Comparison of ENCODE assay signal across 1 cellular context in genomic region chr16:30445408-30446202, GRCh38.
A peak's percentile ranks its signal among the peaks of the same experiment; 100 is the strongest.
TF ChIP-seq lines count a peak whose summit lies in the region.

A gene with protein sequence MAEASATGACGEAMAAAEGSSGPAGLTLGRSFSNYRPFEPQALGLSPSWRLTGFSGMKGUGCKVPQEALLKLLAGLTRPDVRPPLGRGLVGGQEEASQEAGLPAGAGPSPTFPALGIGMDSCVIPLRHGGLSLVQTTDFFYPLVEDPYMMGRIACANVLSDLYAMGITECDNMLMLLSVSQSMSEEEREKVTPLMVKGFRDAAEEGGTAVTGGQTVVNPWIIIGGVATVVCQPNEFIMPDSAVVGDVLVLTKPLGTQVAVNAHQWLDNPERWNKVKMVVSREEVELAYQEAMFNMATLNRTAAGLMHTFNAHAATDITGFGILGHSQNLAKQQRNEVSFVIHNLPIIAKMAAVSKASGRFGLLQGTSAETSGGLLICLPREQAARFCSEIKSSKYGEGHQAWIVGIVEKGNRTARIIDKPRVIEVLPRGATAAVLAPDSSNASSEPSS (minus strand): TSS chr16:30445874. CDS start chr16:30445727, 147 bp downstream.

TF ChIP-seq in K562, 482 proteins besides CTCF, POLR2A, EP300 and RAD21 (continued from another document and continues in another):
- TF ChIP-seq, protein P1, sequence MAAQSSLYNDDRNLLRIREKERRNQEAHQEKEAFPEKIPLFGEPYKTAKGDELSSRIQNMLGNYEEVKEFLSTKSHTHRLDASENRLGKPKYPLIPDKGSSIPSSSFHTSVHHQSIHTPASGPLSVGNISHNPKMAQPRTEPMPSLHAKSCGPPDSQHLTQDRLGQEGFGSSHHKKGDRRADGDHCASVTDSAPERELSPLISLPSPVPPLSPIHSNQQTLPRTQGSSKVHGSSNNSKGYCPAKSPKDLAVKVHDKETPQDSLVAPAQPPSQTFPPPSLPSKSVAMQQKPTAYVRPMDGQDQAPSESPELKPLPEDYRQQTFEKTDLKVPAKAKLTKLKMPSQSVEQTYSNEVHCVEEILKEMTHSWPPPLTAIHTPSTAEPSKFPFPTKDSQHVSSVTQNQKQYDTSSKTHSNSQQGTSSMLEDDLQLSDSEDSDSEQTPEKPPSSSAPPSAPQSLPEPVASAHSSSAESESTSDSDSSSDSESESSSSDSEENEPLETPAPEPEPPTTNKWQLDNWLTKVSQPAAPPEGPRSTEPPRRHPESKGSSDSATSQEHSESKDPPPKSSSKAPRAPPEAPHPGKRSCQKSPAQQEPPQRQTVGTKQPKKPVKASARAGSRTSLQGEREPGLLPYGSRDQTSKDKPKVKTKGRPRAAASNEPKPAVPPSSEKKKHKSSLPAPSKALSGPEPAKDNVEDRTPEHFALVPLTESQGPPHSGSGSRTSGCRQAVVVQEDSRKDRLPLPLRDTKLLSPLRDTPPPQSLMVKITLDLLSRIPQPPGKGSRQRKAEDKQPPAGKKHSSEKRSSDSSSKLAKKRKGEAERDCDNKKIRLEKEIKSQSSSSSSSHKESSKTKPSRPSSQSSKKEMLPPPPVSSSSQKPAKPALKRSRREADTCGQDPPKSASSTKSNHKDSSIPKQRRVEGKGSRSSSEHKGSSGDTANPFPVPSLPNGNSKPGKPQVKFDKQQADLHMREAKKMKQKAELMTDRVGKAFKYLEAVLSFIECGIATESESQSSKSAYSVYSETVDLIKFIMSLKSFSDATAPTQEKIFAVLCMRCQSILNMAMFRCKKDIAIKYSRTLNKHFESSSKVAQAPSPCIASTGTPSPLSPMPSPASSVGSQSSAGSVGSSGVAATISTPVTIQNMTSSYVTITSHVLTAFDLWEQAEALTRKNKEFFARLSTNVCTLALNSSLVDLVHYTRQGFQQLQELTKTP (IDR thresholded peaks at IDR 0.05; ENCODE audit: low read depth in 1 of 2, partially characterized antibody in 2 of 2), result peak in 1 of 2 experiments; percentile 42
- TF ChIP-seq, protein P2, sequence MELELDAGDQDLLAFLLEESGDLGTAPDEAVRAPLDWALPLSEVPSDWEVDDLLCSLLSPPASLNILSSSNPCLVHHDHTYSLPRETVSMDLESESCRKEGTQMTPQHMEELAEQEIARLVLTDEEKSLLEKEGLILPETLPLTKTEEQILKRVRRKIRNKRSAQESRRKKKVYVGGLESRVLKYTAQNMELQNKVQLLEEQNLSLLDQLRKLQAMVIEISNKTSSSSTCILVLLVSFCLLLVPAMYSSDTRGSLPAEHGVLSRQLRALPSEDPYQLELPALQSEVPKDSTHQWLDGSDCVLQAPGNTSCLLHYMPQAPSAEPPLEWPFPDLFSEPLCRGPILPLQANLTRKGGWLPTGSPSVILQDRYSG (tag; conservative IDR thresholded peaks at IDR 0.05; ENCODE audit: low read depth), result no peak
- TF ChIP-seq MAZ (CRISPR knock-in tag; conservative IDR thresholded peaks at IDR 0.05 in 1 of 2, IDR thresholded peaks at IDR 0.05 in 1 of 2), result peak; percentile 68 to 74
- TF ChIP-seq ZNF253 (CRISPR knock-in tag; conservative IDR thresholded peaks at IDR 0.05), result no peak
- no peak for TF ChIP-seq BRCA1 (IDR thresholded peaks at IDR 0.05)
- TF ChIP-seq BRCA1 (CRISPR knock-in tag; IDR thresholded peaks at IDR 0.05), result no peak
- no peak for TF ChIP-seq ZNF174 (CRISPR knock-in tag; IDR thresholded peaks at IDR 0.05)
- no peak for TF ChIP-seq ZSCAN32 (CRISPR knock-in tag; IDR thresholded peaks at IDR 0.05)
- TF ChIP-seq IFI16 (CRISPR knock-in tag; IDR thresholded peaks at IDR 0.05), result no peak
- TF ChIP-seq PURB (CRISPR knock-in tag; IDR thresholded peaks at IDR 0.05; ENCODE audit: low read depth), result no peak
- peak; percentile 76 for TF ChIP-seq SOX6 (IDR thresholded peaks at IDR 0.05)
- TF ChIP-seq GTF3C2 (IDR thresholded peaks at IDR 0.05; ENCODE audit: borderline replicate concordance, extremely low read depth, insufficient read length), result no peak
- TF ChIP-seq, protein P3, sequence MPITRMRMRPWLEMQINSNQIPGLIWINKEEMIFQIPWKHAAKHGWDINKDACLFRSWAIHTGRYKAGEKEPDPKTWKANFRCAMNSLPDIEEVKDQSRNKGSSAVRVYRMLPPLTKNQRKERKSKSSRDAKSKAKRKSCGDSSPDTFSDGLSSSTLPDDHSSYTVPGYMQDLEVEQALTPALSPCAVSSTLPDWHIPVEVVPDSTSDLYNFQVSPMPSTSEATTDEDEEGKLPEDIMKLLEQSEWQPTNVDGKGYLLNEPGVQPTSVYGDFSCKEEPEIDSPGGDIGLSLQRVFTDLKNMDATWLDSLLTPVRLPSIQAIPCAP (CRISPR knock-in tag; IDR thresholded peaks at IDR 0.05; ENCODE audit: borderline replicate concordance), result no peak
- no peak; the same call in 1 of the 2 replicates for TF ChIP-seq MXI1 (IDR thresholded peaks at IDR 0.05; ENCODE audit: low read depth, low read length)
- TF ChIP-seq ZFX (CRISPR knock-in tag; IDR thresholded peaks at IDR 0.05), result peak; percentile 98
- peak; percentile 99 for TF ChIP-seq POLR2G (IDR thresholded peaks at IDR 0.05; ENCODE audit: low read depth, low read length)
- TF ChIP-seq FIP1L1 (IDR thresholded peaks at IDR 0.05; ENCODE audit: low read depth, low read length, poor library complexity, severe bottlenecking), result peak; percentile 80
- peak; percentile 75 for TF ChIP-seq LCOR (CRISPR knock-in tag; IDR thresholded peaks at IDR 0.05)
- TF ChIP-seq SIX5 (IDR thresholded peaks at IDR 0.05; ENCODE audit: borderline replicate concordance in 1 of 2, insufficient read depth in 1 of 2, low read depth in 1 of 2, low read length in 2 of 2), result no peak
- no peak; a peak in 1 of 4 replicates for TF ChIP-seq KDM4B (IDR thresholded peaks at IDR 0.05; ENCODE audit: borderline replicate concordance in 2 of 2, low read depth in 1 of 2)
- TF ChIP-seq ERF (CRISPR knock-in tag; IDR thresholded peaks at IDR 0.05), result no peak
- TF ChIP-seq NONO (IDR thresholded peaks at IDR 0.05; ENCODE audit: low read depth in 2 of 2, low read length in 1 of 2), result peak; percentile 50 to 63; a peak in 2 of 4 replicates
- TF ChIP-seq ZNF586 (CRISPR knock-in tag; conservative IDR thresholded peaks at IDR 0.05), result peak; percentile 73; the same call in 1 of the 2 replicates
- no peak for TF ChIP-seq ZNF77 (CRISPR knock-in tag; IDR thresholded peaks at IDR 0.05)
- TF ChIP-seq, protein P4, sequence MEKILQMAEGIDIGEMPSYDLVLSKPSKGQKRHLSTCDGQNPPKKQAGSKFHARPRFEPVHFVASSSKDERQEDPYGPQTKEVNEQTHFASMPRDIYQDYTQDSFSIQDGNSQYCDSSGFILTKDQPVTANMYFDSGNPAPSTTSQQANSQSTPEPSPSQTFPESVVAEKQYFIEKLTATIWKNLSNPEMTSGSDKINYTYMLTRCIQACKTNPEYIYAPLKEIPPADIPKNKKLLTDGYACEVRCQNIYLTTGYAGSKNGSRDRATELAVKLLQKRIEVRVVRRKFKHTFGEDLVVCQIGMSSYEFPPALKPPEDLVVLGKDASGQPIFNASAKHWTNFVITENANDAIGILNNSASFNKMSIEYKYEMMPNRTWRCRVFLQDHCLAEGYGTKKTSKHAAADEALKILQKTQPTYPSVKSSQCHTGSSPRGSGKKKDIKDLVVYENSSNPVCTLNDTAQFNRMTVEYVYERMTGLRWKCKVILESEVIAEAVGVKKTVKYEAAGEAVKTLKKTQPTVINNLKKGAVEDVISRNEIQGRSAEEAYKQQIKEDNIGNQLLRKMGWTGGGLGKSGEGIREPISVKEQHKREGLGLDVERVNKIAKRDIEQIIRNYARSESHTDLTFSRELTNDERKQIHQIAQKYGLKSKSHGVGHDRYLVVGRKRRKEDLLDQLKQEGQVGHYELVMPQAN (IDR thresholded peaks at IDR 0.05; ENCODE audit: borderline replicate concordance), result 0 out of 2 replicates have a peak, but pooled peaks have one; percentile 15
- TF ChIP-seq, protein P5, sequence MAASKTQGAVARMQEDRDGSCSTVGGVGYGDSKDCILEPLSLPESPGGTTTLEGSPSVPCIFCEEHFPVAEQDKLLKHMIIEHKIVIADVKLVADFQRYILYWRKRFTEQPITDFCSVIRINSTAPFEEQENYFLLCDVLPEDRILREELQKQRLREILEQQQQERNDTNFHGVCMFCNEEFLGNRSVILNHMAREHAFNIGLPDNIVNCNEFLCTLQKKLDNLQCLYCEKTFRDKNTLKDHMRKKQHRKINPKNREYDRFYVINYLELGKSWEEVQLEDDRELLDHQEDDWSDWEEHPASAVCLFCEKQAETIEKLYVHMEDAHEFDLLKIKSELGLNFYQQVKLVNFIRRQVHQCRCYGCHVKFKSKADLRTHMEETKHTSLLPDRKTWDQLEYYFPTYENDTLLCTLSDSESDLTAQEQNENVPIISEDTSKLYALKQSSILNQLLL (CRISPR knock-in tag; IDR thresholded peaks at IDR 0.05; ENCODE audit: borderline replicate concordance), result no peak
- TF ChIP-seq FOXJ2 (tag; IDR thresholded peaks at IDR 0.05), result peak; percentile 78
- TF ChIP-seq ZNF121 (CRISPR knock-in tag; conservative IDR thresholded peaks at IDR 0.05), result no peak
- 0 out of 2 replicates have a peak, but pooled peaks have one; percentile 24 for TF ChIP-seq E4F1 (CRISPR knock-in tag; IDR thresholded peaks at IDR 0.05; ENCODE audit: borderline replicate concordance)
- TF ChIP-seq CXXC5 (CRISPR knock-in tag; IDR thresholded peaks at IDR 0.05), result peak; percentile 77
- TF ChIP-seq SMARCA4 (IDR thresholded peaks at IDR 0.05), result peak; percentile 52
- TF ChIP-seq, protein P6, sequence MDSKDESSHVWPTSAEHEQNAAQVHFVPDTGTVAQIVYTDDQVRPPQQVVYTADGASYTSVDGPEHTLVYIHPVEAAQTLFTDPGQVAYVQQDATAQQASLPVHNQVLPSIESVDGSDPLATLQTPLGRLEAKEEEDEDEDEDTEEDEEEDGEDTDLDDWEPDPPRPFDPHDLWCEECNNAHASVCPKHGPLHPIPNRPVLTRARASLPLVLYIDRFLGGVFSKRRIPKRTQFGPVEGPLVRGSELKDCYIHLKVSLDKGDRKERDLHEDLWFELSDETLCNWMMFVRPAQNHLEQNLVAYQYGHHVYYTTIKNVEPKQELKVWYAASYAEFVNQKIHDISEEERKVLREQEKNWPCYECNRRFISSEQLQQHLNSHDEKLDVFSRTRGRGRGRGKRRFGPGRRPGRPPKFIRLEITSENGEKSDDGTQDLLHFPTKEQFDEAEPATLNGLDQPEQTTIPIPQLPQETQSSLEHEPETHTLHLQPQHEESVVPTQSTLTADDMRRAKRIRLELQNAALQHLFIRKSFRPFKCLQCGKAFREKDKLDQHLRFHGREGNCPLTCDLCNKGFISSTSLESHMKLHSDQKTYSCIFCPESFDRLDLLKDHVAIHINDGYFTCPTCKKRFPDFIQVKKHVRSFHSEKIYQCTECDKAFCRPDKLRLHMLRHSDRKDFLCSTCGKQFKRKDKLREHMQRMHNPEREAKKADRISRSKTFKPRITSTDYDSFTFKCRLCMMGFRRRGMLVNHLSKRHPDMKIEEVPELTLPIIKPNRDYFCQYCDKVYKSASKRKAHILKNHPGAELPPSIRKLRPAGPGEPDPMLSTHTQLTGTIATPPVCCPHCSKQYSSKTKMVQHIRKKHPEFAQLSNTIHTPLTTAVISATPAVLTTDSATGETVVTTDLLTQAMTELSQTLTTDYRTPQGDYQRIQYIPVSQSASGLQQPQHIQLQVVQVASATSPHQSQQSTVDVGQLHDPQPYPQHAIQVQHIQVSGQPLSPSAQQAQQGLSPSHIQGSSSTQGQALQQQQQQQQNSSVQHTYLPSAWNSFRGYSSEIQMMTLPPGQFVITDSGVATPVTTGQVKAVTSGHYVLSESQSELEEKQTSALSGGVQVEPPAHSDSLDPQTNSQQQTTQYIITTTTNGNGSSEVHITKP (IDR thresholded peaks at IDR 0.05; ENCODE audit: partially characterized antibody), result no peak
- no peak for TF ChIP-seq SMARCA5 (IDR thresholded peaks at IDR 0.05)
